In genomic region chr14:20848316-20848954, GRCh38 we compare ENCODE assay signal across 13 cellular contexts. TPM values are rescaled to one million over a fixed set of nuclear protein-coding genes. Genes with fewer than 3 reads are reported as not detected.
DNase-seq lines count a peak whose midpoint lies in the region; ATAC-seq and TF ChIP-seq lines count a peak whose summit lies in the region.
"Had no signal": no experiment of that assay in that cellular context is flagged by ENCODE, and none has a peak within 500 bp of the region (broad histone marks: within the 10 kb centered on the region; RNA-seq: fewer than 3 reads in every experiment).

No MANE protein-coding gene starts in this region.

- intact Hi-C loops in stomach (cut with DNase I; ENCODE audit: low total_unique reads): no loop called here
- intact Hi-C loops in activated CD4-positive, alpha-beta T cell treated with anti-CD3 and anti-CD28 coated beads, Interleukin-2, amount 10 ng/mL, durations not matched to agents 24 days and 14 days (cut with micrococcal nuclease): no loop called here

- H3K4me3 ChIP-seq in stomach: no peak overlapping the region
- H3K4me3 ChIP-seq: left ventricle myocardium inferior, skin epidermis had no signal

- peaks cover 10 to 24% (median 18%) of the 10 kb centered on the region in 4 donors for H3K4me1 ChIP-seq in stomach
- H3K4me1 ChIP-seq: left ventricle myocardium inferior had no signal

- H3K27ac ChIP-seq in stomach: peak overlapping the region; percentile 72 to 86 (median 74)
- H3K27ac ChIP-seq: KMS-11, left ventricle myocardium inferior had no signal

- H3K4me1 Mint-ChIP-seq in glutamatergic neuron (ENCODE audit: low read depth, unreplicated experiment): no peaks in the 10 kb centered on the region
- no peaks in the 10 kb centered on the region for H3K4me1 Mint-ChIP-seq in activated CD4-positive, alpha-beta T cell treated with anti-CD3 and anti-CD28 coated beads, Interleukin-2, amount 10 ng/mL, durations not matched to agents 24 days and 14 days
- H3K4me1 Mint-ChIP-seq: activated naive CD4-positive, alpha-beta T cell treated with anti-CD3 and anti-CD28 coated beads, Interleukin-2, amount 50 U/mL, for 24 hours had no signal

- 63 to 77% (median 65%) methylated on average over 9 of the region's 9 CpGs for WGBS in stomach, 5 donors

- TF ChIP-seq CTCF in stomach (IDR thresholded peaks at IDR 0.05) (no peak), glutamatergic neuron (IDR thresholded peaks at IDR 0.05; ENCODE audit: partially characterized antibody, unreplicated experiment) (no peak)

- no peaks in the 10 kb centered on the region for H3K36me3 Mint-ChIP-seq in glutamatergic neuron (ENCODE audit: unreplicated experiment)
- no peaks in the 10 kb centered on the region for H3K36me3 Mint-ChIP-seq in activated CD4-positive, alpha-beta T cell treated with anti-CD3 and anti-CD28 coated beads, Interleukin-2, amount 10 ng/mL, durations not matched to agents 24 days and 14 days (ENCODE audit: low read depth)
- H3K36me3 Mint-ChIP-seq: activated naive CD4-positive, alpha-beta T cell treated with anti-CD3 and anti-CD28 coated beads, Interleukin-2, amount 50 U/mL, for 24 hours had no signal

- DNase-seq in H4 (ENCODE audit: low spot score) (peak; percentile 23), glomerular visceral epithelial cell (ENCODE audit: extremely low spot score) (peak; percentile 67), stomach (no peak), glutamatergic neuron (no peak)
- DNase-seq in activated CD4-positive, alpha-beta T cell treated with anti-CD3 and anti-CD28 coated beads, Interleukin-2, amount 10 ng/mL, durations not matched to agents 24 days and 14 days: no peak
- DNase-seq: DMS53, left ventricle myocardium inferior had no signal

- TF ChIP-seq EP300 in stomach (IDR thresholded peaks at IDR 0.05): no peak

- H3K27me3 ChIP-seq in stomach: no peaks in the 10 kb centered on the region

- H3K27ac Mint-ChIP-seq in glutamatergic neuron (ENCODE audit: unreplicated experiment): no peak overlapping the region
- H3K27ac Mint-ChIP-seq in activated CD4-positive, alpha-beta T cell treated with anti-CD3 and anti-CD28 coated beads, Interleukin-2, amount 10 ng/mL, durations not matched to agents 24 days and 14 days: no peak overlapping the region
- H3K27ac Mint-ChIP-seq: activated naive CD4-positive, alpha-beta T cell treated with anti-CD3 and anti-CD28 coated beads, Interleukin-2, amount 50 U/mL, for 24 hours had no signal

- H3K27me3 Mint-ChIP-seq in glutamatergic neuron (ENCODE audit: unreplicated experiment): no peaks in the 10 kb centered on the region
- H3K27me3 Mint-ChIP-seq in activated CD4-positive, alpha-beta T cell treated with anti-CD3 and anti-CD28 coated beads, Interleukin-2, amount 10 ng/mL, durations not matched to agents 24 days and 14 days: peaks cover 12% of the 10 kb centered on the region

- TF ChIP-seq POLR2A in stomach (IDR thresholded peaks at IDR 0.05): no peak

- no peaks in the 10 kb centered on the region for H3K36me3 ChIP-seq in stomach
- H3K36me3 ChIP-seq: left ventricle myocardium inferior had no signal

- H3K9me3 Mint-ChIP-seq in glutamatergic neuron (ENCODE audit: unreplicated experiment): no peaks in the 10 kb centered on the region
- H3K9me3 Mint-ChIP-seq in activated CD4-positive, alpha-beta T cell treated with anti-CD3 and anti-CD28 coated beads, Interleukin-2, amount 10 ng/mL, durations not matched to agents 24 days and 14 days: no peaks in the 10 kb centered on the region
- H3K9me3 Mint-ChIP-seq: activated naive CD4-positive, alpha-beta T cell treated with anti-CD3 and anti-CD28 coated beads, Interleukin-2, amount 50 U/mL, for 24 hours had no signal

- peak; percentile 27; the same call in 1 of the 3 replicates for ATAC-seq in SK-N-SH treated with all-trans-retinoic acid at 6 μM for 48 hours
- no peak for ATAC-seq in HG02571 (IDR thresholded peaks at IDR 0.05; ENCODE audit: unreplicated experiment)
- no peak for ATAC-seq in GM18511 (IDR thresholded peaks at IDR 0.05; ENCODE audit: unreplicated experiment)

- H3K9me3 ChIP-seq in stomach: no peaks in the 10 kb centered on the region
- H3K9me3 ChIP-seq: left ventricle myocardium inferior had no signal

- H3K4me3 Mint-ChIP-seq in glutamatergic neuron (ENCODE audit: unreplicated experiment): no peak overlapping the region
- H3K4me3 Mint-ChIP-seq in activated CD4-positive, alpha-beta T cell treated with anti-CD3 and anti-CD28 coated beads, Interleukin-2, amount 10 ng/mL, durations not matched to agents 24 days and 14 days: no peak overlapping the region
- H3K4me3 Mint-ChIP-seq: activated naive CD4-positive, alpha-beta T cell treated with anti-CD3 and anti-CD28 coated beads, Interleukin-2, amount 50 U/mL, for 24 hours had no signal

TF ChIP-seq in SK-N-SH treated with all-trans-retinoic acid at 6 μM for 48 hours, 23 proteins besides CTCF, POLR2A, EP300 and RAD21 (continues in another document):
- TF ChIP-seq PPARA (CRISPR knock-in tag; IDR thresholded peaks at IDR 0.05; ENCODE audit: borderline replicate concordance): no peak
- no peak for TF ChIP-seq TCF4 (CRISPR knock-in tag; IDR thresholded peaks at IDR 0.05; ENCODE audit: borderline replicate concordance)
- no peak for TF ChIP-seq CREB5 (CRISPR knock-in tag; IDR thresholded peaks at IDR 0.05; ENCODE audit: low read depth)
- no peak for TF ChIP-seq TSHZ2 (CRISPR knock-in tag; IDR thresholded peaks at IDR 0.05)
- no peak for TF ChIP-seq SNAI2 (CRISPR knock-in tag; IDR thresholded peaks at IDR 0.05)
- TF ChIP-seq ZFP30 (CRISPR knock-in tag; IDR thresholded peaks at IDR 0.05): no peak
- TF ChIP-seq PATZ1 (CRISPR knock-in tag; IDR thresholded peaks at IDR 0.05; ENCODE audit: borderline replicate concordance): no peak
- TF ChIP-seq ZNF565 (CRISPR knock-in tag; conservative IDR thresholded peaks at IDR 0.05; ENCODE audit: low read depth): no peak
- TF ChIP-seq ZNF8 (CRISPR knock-in tag; IDR thresholded peaks at IDR 0.05): no peak
- TF ChIP-seq ZFP3 (CRISPR knock-in tag; IDR thresholded peaks at IDR 0.05): no peak
- no peak for TF ChIP-seq BACH2 (CRISPR knock-in tag; IDR thresholded peaks at IDR 0.05; ENCODE audit: borderline replicate concordance)
- no peak for TF ChIP-seq ZC3H10 (CRISPR knock-in tag; IDR thresholded peaks at IDR 0.05)

RNA-seq across cellular contexts. Expression of gene RNASE3, which starts 42.8 kb away (rescaled TPM):
- total RNA-seq in H4 (2014; rRNA removed; shearing (Covaris generic)): not detected in 2 replicates
- total RNA-seq in stomach (1 to 10 TPM in 2 of 5 donors, not detected in 3; 1.3 to 1.4 TPM), glutamatergic neuron (ENCODE audit: unreplicated experiment) (not detected)
- not detected for polyA plus RNA-seq in stomach
- total RNA-seq in activated CD4-positive, alpha-beta T cell treated with anti-CD3 and anti-CD28 coated beads, Interleukin-2, amount 10 ng/mL, durations not matched to agents 24 days and 14 days: not detected in 2 replicates
- total RNA-seq: left ventricle myocardium inferior had no signal

RNA-seq across cellular contexts. Expression of gene RNASE1, which starts 45.8 kb away (rescaled TPM):
- 2.1 and 9.4 TPM in 2 replicates for total RNA-seq in H4 (2014; rRNA removed; shearing (Covaris generic))
- total RNA-seq in stomach: 100 to 1,000 TPM in 4 of 5 donors, 10 to 100 TPM in 1; 51.6 to 604 (median 237) TPM
- 100 to 1,000 TPM; 129 to 404 (median 237) TPM for polyA plus RNA-seq in stomach
- not detected for total RNA-seq in glutamatergic neuron (ENCODE audit: unreplicated experiment)
- not detected in 2 replicates for total RNA-seq in activated CD4-positive, alpha-beta T cell treated with anti-CD3 and anti-CD28 coated beads, Interleukin-2, amount 10 ng/mL, durations not matched to agents 24 days and 14 days

Comparison
In these comparisons a context has a peak if more than half of its experiments do, and no peak if none do; other contexts are left out.
1. DNase-seq: peak in H4 (single experiment) and glomerular visceral epithelial cell (single experiment); none in stomach (single experiment), glutamatergic neuron (single experiment) and activated CD4-positive, alpha-beta T cell treated with anti-CD3 and anti-CD28 coated beads, Interleukin-2, amount 10 ng/mL, durations not matched to agents 24 days and 14 days (single experiment).